Comparison of ENCODE assay signal across 8 cellular contexts in genomic region chr18:49399003-49399402, GRCh38.
DNase-seq lines count a peak whose midpoint lies in the region; ATAC-seq and TF ChIP-seq lines count a peak whose summit lies in the region.

No MANE protein-coding gene starts in this region.

- H3K36me3 Mint-ChIP-seq in activated naive CD4-positive, alpha-beta T cell treated with anti-CD3 and anti-CD28 coated beads for 36 hours (ENCODE audit: low read depth): peaks cover 13% of the 10 kb centered on the region
- peaks cover 10% of the 10 kb centered on the region for H3K36me3 Mint-ChIP-seq in activated naive CD4-positive, alpha-beta T cell treated with anti-CD3 and anti-CD28 coated beads, Interleukin-2, amount 10 ng/mL, durations not matched to agents 7 days and 5 days

- TF ChIP-seq CTCF in osteoblast (IDR thresholded peaks at IDR 0.05; ENCODE audit: extremely low read depth, low read depth, low read length) (no peak), A673 (conservative IDR thresholded peaks at IDR 0.05; ENCODE audit: low read depth, low read length) (no peak)

- H3K79me2 ChIP-seq in osteoblast (ENCODE audit: insufficient read depth, low read length): peaks cover 30% of the 10 kb centered on the region

- peak; percentile 52 for ATAC-seq in HG03378 (IDR thresholded peaks at IDR 0.05; ENCODE audit: unreplicated experiment)

- intact Hi-C loops in activated naive CD4-positive, alpha-beta T cell treated with anti-CD3 and anti-CD28 coated beads for 36 hours (cut with micrococcal nuclease): loop anchor here (5.0 kb wide), 1 partner anchor 42 kb away; no protein-coding TSS in a partner anchor
- intact Hi-C loops in A673 (cut with micrococcal nuclease; ENCODE audit: unreplicated experiment): no loop called here

- peaks cover 15% of the 10 kb centered on the region for H4K20me1 ChIP-seq in osteoblast (ENCODE audit: insufficient read depth, low read length)

- H3K27me3 Mint-ChIP-seq in activated naive CD4-positive, alpha-beta T cell treated with anti-CD3 and anti-CD28 coated beads for 36 hours (ENCODE audit: low read depth): no peaks in the 10 kb centered on the region
- H3K27me3 Mint-ChIP-seq in activated naive CD4-positive, alpha-beta T cell treated with anti-CD3 and anti-CD28 coated beads, Interleukin-2, amount 10 ng/mL, durations not matched to agents 7 days and 5 days: no peaks in the 10 kb centered on the region

- H2AFZ ChIP-seq in osteoblast (ENCODE audit: low read length): no peak overlapping the region

- H3K9me3 ChIP-seq in osteoblast (ENCODE audit: low read depth, low read length): no peaks in the 10 kb centered on the region
- H3K9me3 ChIP-seq in A673 (ENCODE audit: low read depth, low read length, poor library complexity, severe bottlenecking): peaks cover 7% of the 10 kb centered on the region

- POLR2A ChIA-PET in A673 (lab: Charles Lee; ENCODE audit: low non-redundant PET): no interaction called here

- H3K9me3 Mint-ChIP-seq in activated naive CD4-positive, alpha-beta T cell treated with anti-CD3 and anti-CD28 coated beads for 36 hours: peaks cover 13% of the 10 kb centered on the region
- peaks cover 4% of the 10 kb centered on the region for H3K9me3 Mint-ChIP-seq in activated naive CD4-positive, alpha-beta T cell treated with anti-CD3 and anti-CD28 coated beads, Interleukin-2, amount 10 ng/mL, durations not matched to agents 7 days and 5 days

- H3K27me3 ChIP-seq in osteoblast (ENCODE audit: insufficient read depth, low read length) (no peaks in the 10 kb centered on the region), A673 (replicated peaks; ENCODE audit: insufficient read depth, low read depth, low read length, poor library complexity) (no peaks in the 10 kb centered on the region)

- H3K4me3 Mint-ChIP-seq in activated naive CD4-positive, alpha-beta T cell treated with anti-CD3 and anti-CD28 coated beads for 36 hours: no peak overlapping the region
- H3K4me3 Mint-ChIP-seq in activated naive CD4-positive, alpha-beta T cell treated with anti-CD3 and anti-CD28 coated beads, Interleukin-2, amount 10 ng/mL, durations not matched to agents 7 days and 5 days: no peak overlapping the region

- peak; percentile 24 for DNase-seq in activated naive CD4-positive, alpha-beta T cell treated with anti-CD3 and anti-CD28 coated beads for 36 hours
- DNase-seq in activated naive CD4-positive, alpha-beta T cell treated with anti-CD3 and anti-CD28 coated beads, Interleukin-2, amount 10 ng/mL, durations not matched to agents 7 days and 5 days: no peak
- DNase-seq in NCI-H146 treated with DMSO at 0.1 percent for 48 hours (lab: John Stamatoyannopoulos, UW; ENCODE audit: unreplicated experiment) (no peak), osteoblast (ENCODE audit: insufficient read length, low spot score, missing footprints) (no peak), A673 (ENCODE audit: low spot score) (no peak)

- H3K27ac ChIP-seq in cingulate gyrus (ENCODE audit: low read depth, low read length) (peak overlapping the region; percentile 1), temporal lobe (ENCODE audit: low read depth, low read length) (peak overlapping the region; percentile 72), osteoblast (ENCODE audit: low read depth, low read length) (no peak overlapping the region), A673 (ENCODE audit: low read depth, low read length, poor library complexity, severe bottlenecking) (no peak overlapping the region)

- no TSS peak for BruUV-seq in A673 (replicated peaks; lab: Mats Ljungman, UMichigan)

- no peak overlapping the region for H3K4me2 ChIP-seq in osteoblast (ENCODE audit: insufficient read depth, low read length)

- peaks cover 47% of the 10 kb centered on the region for H3K4me1 Mint-ChIP-seq in activated naive CD4-positive, alpha-beta T cell treated with anti-CD3 and anti-CD28 coated beads for 36 hours (ENCODE audit: low read depth)
- peaks cover 39% of the 10 kb centered on the region for H3K4me1 Mint-ChIP-seq in activated naive CD4-positive, alpha-beta T cell treated with anti-CD3 and anti-CD28 coated beads, Interleukin-2, amount 10 ng/mL, durations not matched to agents 7 days and 5 days

- no peaks in the 10 kb centered on the region for H3K4me1 ChIP-seq in osteoblast (ENCODE audit: insufficient read depth, low read length)
- peaks cover 5% of the 10 kb centered on the region for H3K4me1 ChIP-seq in A673 (ENCODE audit: insufficient read depth, low read length, poor library complexity, severe bottlenecking)

- H3K36me3 ChIP-seq in osteoblast (ENCODE audit: insufficient read depth, low read length): no peaks in the 10 kb centered on the region
- no peaks in the 10 kb centered on the region for H3K36me3 ChIP-seq in A673 (ENCODE audit: insufficient read depth, low read length, poor library complexity, severe bottlenecking)

- no peak overlapping the region for H3K27ac Mint-ChIP-seq in activated naive CD4-positive, alpha-beta T cell treated with anti-CD3 and anti-CD28 coated beads for 36 hours
- no peak overlapping the region for H3K27ac Mint-ChIP-seq in activated naive CD4-positive, alpha-beta T cell treated with anti-CD3 and anti-CD28 coated beads, Interleukin-2, amount 10 ng/mL, durations not matched to agents 7 days and 5 days

- CTCF ChIA-PET in activated naive CD4-positive, alpha-beta T cell treated with anti-CD3 and anti-CD28 coated beads for 36 hours (lab: Charles Lee): interaction anchor here (0.6 to 1.3 kb wide), 3 partner anchors 18 to 566 kb away, joined by 3 to 4 read pairs (median 3); no protein-coding TSS in a partner anchor
- CTCF ChIA-PET in activated naive CD4-positive, alpha-beta T cell treated with anti-CD3 and anti-CD28 coated beads, Interleukin-2, amount 10 ng/mL, durations not matched to agents 7 days and 5 days (lab: Charles Lee): no interaction called here
- CTCF ChIA-PET in A673 (lab: Charles Lee): no interaction called here

- H3K4me3 ChIP-seq in osteoblast (ENCODE audit: insufficient read depth, low read length): no peak overlapping the region
- H3K4me3 ChIP-seq in A673 (ENCODE audit: low read depth, low read length, poor library complexity, severe bottlenecking): no peak overlapping the region

Comparison
In these comparisons a context has a peak if more than half of its experiments do, and no peak if none do; other contexts are left out.
1. H3K27ac ChIP-seq: peak in cingulate gyrus (single experiment) and temporal lobe (single experiment); none in osteoblast (single experiment) and A673 (single experiment).